In genomic region chr16:30371248-30371816, GRCh38 we compare ENCODE assay signal across 1 cellular context.
TF ChIP-seq lines count a peak whose summit lies in the region.

No MANE protein-coding gene starts in this region.

TF ChIP-seq in HEK293, 187 proteins besides CTCF, POLR2A, EP300 and RAD21 (continued from another document):
- TF ChIP-seq ZBTB49 (tag by site-specific recombination; IDR thresholded peaks at IDR 0.05; ENCODE audit: low read depth) (no peak), ZFP69B (tag by site-specific recombination; IDR thresholded peaks at IDR 0.05) (peak; percentile 68), ZSCAN23 (tag by site-specific recombination; IDR thresholded peaks at IDR 0.05) (0 out of 2 replicates have a peak, but pooled peaks have one; percentile 54), ZNF530 (tag by site-specific recombination; IDR thresholded peaks at IDR 0.05; ENCODE audit: low read depth) (no peak), GLI4 (tag by site-specific recombination; IDR thresholded peaks at IDR 0.05) (peak; percentile 65), ZNF510 (tag by site-specific recombination; IDR thresholded peaks at IDR 0.05; ENCODE audit: insufficient replicate concordance) (no peak), ZBTB21 (tag by site-specific recombination; IDR thresholded peaks at IDR 0.05) (no peak), HOXD13 (CRISPR knock-in tag; IDR thresholded peaks at IDR 0.05; ENCODE audit: borderline replicate concordance) (no peak), ZNF335 (tag by site-specific recombination; conservative IDR thresholded peaks at IDR 0.05) (peak; percentile 57), ZBTB48 (tag by site-specific recombination; IDR thresholded peaks at IDR 0.05) (peak; percentile 95), ZNF610 (tag by site-specific recombination; IDR thresholded peaks at IDR 0.05; ENCODE audit: borderline replicate concordance) (no peak), ZNF132 (tag by site-specific recombination; IDR thresholded peaks at IDR 0.05; ENCODE audit: borderline replicate concordance) (no peak), ZNF366 (tag by site-specific recombination; conservative IDR thresholded peaks at IDR 0.05) (no peak), KLF17 (tag by site-specific recombination; IDR thresholded peaks at IDR 0.05) (peak; percentile 56; the same call in 1 of the 2 replicates), ZBTB7A (tag by site-specific recombination; IDR thresholded peaks at IDR 0.05; ENCODE audit: low read depth) (peak; percentile 59), TSHZ1 (tag by site-specific recombination; IDR thresholded peaks at IDR 0.05; ENCODE audit: borderline replicate concordance) (no peak)
